9 cellular contexts compared by ENCODE assay signal in genomic region chr4:38889143-38889542, GRCh38. TPM values are rescaled to one million over a fixed set of nuclear protein-coding genes. Genes with fewer than 3 reads are reported as not detected.
DNase-seq lines count a peak whose midpoint lies in the region; ATAC-seq and TF ChIP-seq lines count a peak whose summit lies in the region.
"Had no signal": no experiment of that assay in that cellular context is flagged by ENCODE, and none has a peak within 500 bp of the region (broad histone marks: within the 10 kb centered on the region; RNA-seq: fewer than 3 reads in every experiment).

No MANE protein-coding gene starts in this region.

- no peak for DNase-seq in esophagus muscularis mucosa (ENCODE audit: extremely low spot score)
- DNase-seq in skeletal muscle cell (ENCODE audit: low read depth) = peak; percentile 39
- DNase-seq in NCI-H526 treated with DMSO at 0.1 percent for 48 hours (lab: John Stamatoyannopoulos, UW) = no peak
- no peak for DNase-seq in HK-2 (ENCODE audit: unreplicated experiment)
- DNase-seq in left colon = no peak

- intact Hi-C loops in esophagus muscularis mucosa (cut with DNase I) (no loop called here), left colon (cut with DNase I, micrococcal nuclease) (no loop called here)

- ATAC-seq in GM18909 (IDR thresholded peaks at IDR 0.05; ENCODE audit: poor library complexity, unreplicated experiment) (peak; percentile 60), GM18505 (IDR thresholded peaks at IDR 0.05; ENCODE audit: unreplicated experiment) (no peak), left colon (no peak)

- no peaks in the 10 kb centered on the region for H3K9me3 ChIP-seq in OCI-LY3 (ENCODE audit: insufficient read depth, low read length)
- no peaks in the 10 kb centered on the region for H3K9me3 ChIP-seq in esophagus muscularis mucosa

- H3K4me1 ChIP-seq in OCI-LY3 (ENCODE audit: low read length) (peaks cover 12% of the 10 kb centered on the region), esophagus muscularis mucosa (peaks cover 0 to 27% (median 24%) of the 10 kb centered on the region in 4 donors)

- H3K36me3 ChIP-seq in OCI-LY3 (replicated peaks; ENCODE audit: low read depth, low read length) (no peaks in the 10 kb centered on the region), esophagus muscularis mucosa (peaks cover 8 to 28% (median 24%) of the 10 kb centered on the region in 4 donors)

- H3K4me3 ChIP-seq in OCI-LY3 (ENCODE audit: low read length) = no peak overlapping the region
- H3K4me3 ChIP-seq in esophagus muscularis mucosa = no peak overlapping the region
- no peak overlapping the region for H3K4me3 ChIP-seq in skeletal muscle cell (ENCODE audit: low read depth, low read length)
- H3K4me3 ChIP-seq: lung had no signal

- H3K9ac ChIP-seq in OCI-LY3 (ENCODE audit: low read length) = no peak overlapping the region

- 73% methylated on average over 1 of the region's 1 CpG for WGBS in esophagus muscularis mucosa

- no peak for TF ChIP-seq EP300 in esophagus muscularis mucosa (IDR thresholded peaks at IDR 0.05)

- TF ChIP-seq CTCF in OCI-LY3 (IDR thresholded peaks at IDR 0.05; ENCODE audit: low read depth, low read length) = no peak
- no peak for TF ChIP-seq CTCF in esophagus muscularis mucosa (IDR thresholded peaks at IDR 0.05)

- H3K79me2 ChIP-seq in OCI-LY3 (ENCODE audit: low read length) = no peaks in the 10 kb centered on the region

- peak overlapping the region; percentile 6; the same call in 1 of the 2 replicates for H3K4me2 ChIP-seq in OCI-LY3 (ENCODE audit: low read length)

- TF ChIP-seq POLR2A in esophagus muscularis mucosa (IDR thresholded peaks at IDR 0.05; ENCODE audit: low read depth) (no peak), GM18505 (IDR thresholded peaks at IDR 0.05; ENCODE audit: borderline replicate concordance, extremely low read depth, insufficient read depth, insufficient read length) (no peak)

- no peaks in the 10 kb centered on the region for H4K20me1 ChIP-seq in OCI-LY3 (ENCODE audit: insufficient read depth, low read length)

- H3K27me3 ChIP-seq in OCI-LY3 (ENCODE audit: low read depth, low read length) (no peaks in the 10 kb centered on the region), esophagus muscularis mucosa (no peaks in the 10 kb centered on the region)

- H2AFZ ChIP-seq in OCI-LY3 (ENCODE audit: low read depth, low read length) = no peak overlapping the region

- H3K27ac ChIP-seq in OCI-LY3 (ENCODE audit: low read length) (no peak overlapping the region), esophagus muscularis mucosa (replicated peaks in 1 of 4) (peak overlapping the region; percentile 43 to 68 (median 54))

RNA-seq across cellular contexts. Expression of gene FAM114A1, which starts 21.5 kb away (rescaled TPM):
- total RNA-seq in esophagus muscularis mucosa (100 to 1,000 TPM in 3 of 4 donors, 10 to 100 TPM in 1; 88.6 to 145 (median 110) TPM), left colon (10 to 100 TPM; 73.3 to 77.2 TPM)

RNA-seq across cellular contexts. Expression of gene TLR6, which starts 32.5 kb away (rescaled TPM):
- 1 to 10 TPM; 1.1 to 1.8 (median 1.7) TPM for total RNA-seq in esophagus muscularis mucosa
- total RNA-seq in left colon = 1 to 10 TPM; 1.4 to 2.7 TPM
